8 cellular contexts compared by ENCODE assay signal in genomic region chr1:226798427-226799411, GRCh38. TPM values are rescaled to one million over a fixed set of nuclear protein-coding genes. Genes with fewer than 3 reads are reported as not detected.
A peak's percentile ranks its signal among the peaks of the same experiment; 100 is the strongest.
DNase-seq lines count a peak whose midpoint lies in the region; ATAC-seq lines count a peak whose summit lies in the region.

No MANE protein-coding gene starts in this region.

- DNase-seq in CD1c-positive myeloid dendritic cell (ENCODE audit: extremely low spot score) (peak; percentile 54), Kasumi-1 (lab: John Stamatoyannopoulos, UW) (no peak), EL (no peak), NOMO-1 treated with dmso at 0.1 percent for 144 hours (lab: John Stamatoyannopoulos, UW; ENCODE audit: unreplicated experiment) (no peak)
- peak; percentile 34 for DNase-seq in activated CD4-positive, CD25-positive, alpha-beta regulatory T cell treated with anti-CD3 and anti-CD28 coated beads, Interleukin-2, amount 50 U/mL, for 16 hours (ENCODE audit: low read depth, low spot score)
- peak; percentile 55 to 76 for DNase-seq in stimulated activated CD8-positive, alpha-beta memory T cell treated with anti-CD3 and anti-CD28 coated beads, Interleukin-7, amount 100 ng/mL, for 48 hours (ENCODE audit: extremely low read depth in 1 of 2, low read depth in 1 of 2)

- ATAC-seq in HG02571 (IDR thresholded peaks at IDR 0.05; ENCODE audit: unreplicated experiment) (peak; percentile 76), esophagus mucosa (peak; percentile 49)

RNA-seq across cellular contexts. Expression of gene ITPKB, which starts 59.6 kb away (rescaled TPM):
- 10.9 TPM for total RNA-seq in esophagus mucosa

Comparison
In these comparisons a context has a peak if more than half of its experiments do, and no peak if none do; other contexts are left out.
1. DNase-seq: peak in CD1c-positive myeloid dendritic cell (single experiment), activated CD4-positive, CD25-positive, alpha-beta regulatory T cell treated with anti-CD3 and anti-CD28 coated beads, Interleukin-2, amount 50 U/mL, for 16 hours (single experiment) and stimulated activated CD8-positive, alpha-beta memory T cell treated with anti-CD3 and anti-CD28 coated beads, Interleukin-7, amount 100 ng/mL, for 48 hours (2 of 2); none in Kasumi-1 (0 of 2), EL (single experiment) and NOMO-1 treated with dmso at 0.1 percent for 144 hours (single experiment).